In the genomic region with DNA sequence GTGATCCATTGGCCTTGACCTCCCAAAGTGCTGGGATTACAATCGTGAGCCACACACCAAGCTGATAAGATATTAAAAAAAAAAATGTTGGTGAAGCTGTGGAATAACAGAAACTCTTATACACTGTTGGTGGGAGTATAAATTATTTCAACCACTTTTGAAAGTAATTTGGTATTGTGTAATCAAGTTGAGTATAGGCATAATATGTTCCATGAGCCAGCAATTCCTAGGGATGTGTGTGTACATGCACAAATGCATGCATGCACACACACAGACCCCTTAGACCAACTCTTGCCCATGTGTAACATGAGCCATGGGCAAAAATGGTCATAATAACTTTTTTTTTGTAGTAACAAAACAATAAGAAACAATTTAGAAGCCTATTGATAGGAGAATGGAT, we compare ENCODE assay signal across 5 cellular contexts.
"Had no signal": no experiment of that assay in that cellular context is flagged by ENCODE, and none has a peak within 500 bp of the region (broad histone marks: within the 10 kb centered on the region; RNA-seq: fewer than 3 reads in every experiment).

No MANE protein-coding gene starts in this region.

- FAIRE-seq: HTR-8/SVneo had no signal

- H3K4me2 ChIP-seq: KMS-11 had no signal

- H3K27ac ChIP-seq: HL-60, KMS-11 had no signal

- DNase-seq: KBM-7, KG1 had no signal

- H3K9ac ChIP-seq: KMS-11 had no signal
